Comparison of ENCODE assay signal across 34 cellular contexts in the genomic region with DNA sequence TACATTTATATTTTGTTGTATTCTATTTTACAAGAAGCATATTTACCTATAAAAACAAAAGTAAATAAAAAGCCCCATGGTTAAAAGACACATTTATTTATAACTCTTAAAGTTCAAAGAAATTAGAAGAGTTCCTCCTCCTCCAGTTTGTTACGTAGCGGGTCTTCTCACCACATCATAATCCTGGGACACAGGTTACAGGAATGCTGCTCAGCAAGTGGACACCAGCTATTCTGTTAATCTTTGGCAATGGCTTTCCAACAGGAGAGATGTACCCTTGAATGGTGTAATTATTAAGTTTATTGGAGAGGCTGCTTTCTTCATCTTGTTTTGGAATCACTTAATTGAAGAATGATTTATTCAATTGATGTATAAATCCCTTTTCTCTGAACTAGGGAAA.
"Had no signal": no experiment of that assay in that cellular context is flagged by ENCODE, and none has a peak within 500 bp of the region (broad histone marks: within the 10 kb centered on the region; RNA-seq: fewer than 3 reads in every experiment).

No MANE protein-coding gene starts in this region.

- H3K27ac ChIP-seq: body of pancreas, brain microvascular endothelial cell, breast epithelium, VCaP had no signal

- H3K4me1 ChIP-seq: breast epithelium had no signal

- H3K4me1 Mint-ChIP-seq: activated CD4-positive, alpha-beta T cell treated with anti-CD3 and anti-CD28 coated beads, Interleukin-2, amount 10 ng/mL, durations not matched to agents 24 days and 14 days; activated naive CD4-positive, alpha-beta T cell treated with anti-CD3 and anti-CD28 coated beads, Interleukin-2, amount 50 U/mL, for 24 hours; activated naive CD8-positive, alpha-beta T cell treated with anti-CD3 and anti-CD28 coated beads, Interleukin-2, amount 10 ng/mL, durations not matched to agents 7 days and 5 days; activated naive CD8-positive, alpha-beta T cell treated with anti-CD3 and anti-CD28 coated beads, Interleukin-2, amount 50 U/mL, for 24 hours had no signal

- DNase-seq: activated B cell treated with CpG ODN at 0.5 μM for 24 hours; activated CD4-positive, alpha-beta memory T cell treated with anti-CD3 and anti-CD28 coated beads for 36 hours; activated CD4-positive, alpha-beta T cell treated with anti-CD3 and anti-CD28 coated beads for 4 hours; activated CD4-positive, alpha-beta T cell treated with anti-CD3 and anti-CD28 coated beads, Interleukin-2, amount 10 ng/mL, durations not matched to agents 24 days and 14 days; activated CD4-positive, alpha-beta T cell treated with anti-CD3 and anti-CD28 coated beads, Interleukin-2, amount 50 U/mL, for 1 hour; activated CD4-positive, alpha-beta T cell treated with anti-CD3 and anti-CD28 coated beads, Interleukin-2, amount 50 U/mL, for 4 hours; activated CD4-positive, CD25-positive, alpha-beta regulatory T cell treated with anti-CD3 and anti-CD28 coated beads, Interleukin-2, amount 50 U/mL, for 72 hours; activated CD8-positive, alpha-beta memory T cell treated with anti-CD3 and anti-CD28 coated beads, Interleukin-2, amount 50 U/mL, for 4 hours; activated CD8-positive, alpha-beta T cell treated with anti-CD3 and anti-CD28 coated beads for 36 hours; activated effector memory CD4-positive, alpha-beta T cell treated with Interleukin-2 at 50 U/mL for 16 hours; activated gamma-delta T cell; activated naive CD4-positive, alpha-beta T cell treated with anti-CD3 and anti-CD28 coated beads, Interleukin-2, amount 10 ng/mL, durations not matched to agents 7 days and 5 days; activated naive CD4-positive, alpha-beta T cell treated with Interleukin-2 at 50 U/mL for 16 hours; activated naive CD8-positive, alpha-beta T cell treated with anti-CD3 and anti-CD28 coated beads, Interleukin-2, amount 10 ng/mL, durations not matched to agents 7 days and 5 days; activated naive CD8-positive, alpha-beta T cell treated with anti-CD3 and anti-CD28 coated beads, Interleukin-2, amount 50 U/mL, for 24 hours; activated T-cell treated with anti-CD3 and anti-CD28 coated beads for 4 hours; activated T-cell treated with anti-CD3 and anti-CD28 coated beads, Interleukin-2, amount 50 U/mL, for 24 hours; activated T-cell treated with anti-CD3 and anti-CD28 coated beads, Interleukin-2, amount 50 U/mL, for 48 hours; amygdala; aorta; body of pancreas; brain microvascular endothelial cell; central memory CD4-positive, alpha-beta T cell; SW 1271; T-helper 1 cell; T-helper 2 cell; T-helper 9 cell had no signal

- H3K36me3 Mint-ChIP-seq: activated naive CD4-positive, alpha-beta T cell treated with anti-CD3 and anti-CD28 coated beads, Interleukin-2, amount 10 ng/mL, durations not matched to agents 7 days and 5 days; activated naive CD4-positive, alpha-beta T cell treated with anti-CD3 and anti-CD28 coated beads, Interleukin-2, amount 50 U/mL, for 24 hours; activated naive CD8-positive, alpha-beta T cell; activated naive CD8-positive, alpha-beta T cell treated with anti-CD3 and anti-CD28 coated beads, Interleukin-2, amount 10 ng/mL, durations not matched to agents 7 days and 5 days had no signal

- H3K27me3 ChIP-seq: body of pancreas, breast epithelium had no signal

- ATAC-seq: activated CD8-positive, alpha-beta T cell treated with anti-CD3 and anti-CD28 coated beads for 36 hours; activated naive CD8-positive, alpha-beta T cell treated with anti-CD3 and anti-CD28 coated beads, Interleukin-2, amount 50 U/mL, for 24 hours; body of pancreas had no signal

- H3K4me3 Mint-ChIP-seq: activated B cell treated with CpG ODN at 0.5 μM for 24 hours; activated CD4-positive, alpha-beta memory T cell treated with anti-CD3 and anti-CD28 coated beads for 36 hours; activated CD4-positive, alpha-beta T cell treated with anti-CD3 and anti-CD28 coated beads, Interleukin-2, amount 10 ng/mL, durations not matched to agents 24 days and 14 days; activated CD8-positive, alpha-beta T cell treated with anti-CD3 and anti-CD28 coated beads for 36 hours; activated naive CD4-positive, alpha-beta T cell treated with anti-CD3 and anti-CD28 coated beads, Interleukin-2, amount 10 ng/mL, durations not matched to agents 7 days and 5 days; activated naive CD4-positive, alpha-beta T cell treated with anti-CD3 and anti-CD28 coated beads, Interleukin-2, amount 50 U/mL, for 24 hours; activated naive CD8-positive, alpha-beta T cell; activated naive CD8-positive, alpha-beta T cell treated with anti-CD3 and anti-CD28 coated beads, Interleukin-2, amount 10 ng/mL, durations not matched to agents 7 days and 5 days; activated naive CD8-positive, alpha-beta T cell treated with anti-CD3 and anti-CD28 coated beads, Interleukin-2, amount 50 U/mL, for 24 hours; activated T-cell treated with anti-CD3 and anti-CD28 coated beads, Interleukin-2, amount 50 U/mL, for 24 hours; T-helper 1 cell treated with Interleukin-12 subunit alpha and Interleukin-12 subunit beta and Interleukin-4 antibody, amounts not matched to agents 30 μg/mL and 1 μg/mL, for 36 hours; T-helper 2 cell treated with Interferon-gamma antibody and Interleukin-4, amounts not matched to agents 5 μg/mL and 100 μg/mL, for 36 hours had no signal

- H3K36me3 ChIP-seq: brain microvascular endothelial cell, breast epithelium had no signal

- H3K4me3 ChIP-seq: body of pancreas, breast epithelium had no signal

- H3K27ac Mint-ChIP-seq: activated B cell treated with CpG ODN at 0.5 μM for 24 hours; activated CD4-positive, alpha-beta memory T cell treated with anti-CD3 and anti-CD28 coated beads for 36 hours; activated CD4-positive, alpha-beta T cell treated with anti-CD3 and anti-CD28 coated beads, Interleukin-2, amount 10 ng/mL, durations not matched to agents 24 days and 14 days; activated CD8-positive, alpha-beta T cell treated with anti-CD3 and anti-CD28 coated beads for 36 hours; activated naive CD4-positive, alpha-beta T cell treated with anti-CD3 and anti-CD28 coated beads, Interleukin-2, amount 10 ng/mL, durations not matched to agents 7 days and 5 days; activated naive CD4-positive, alpha-beta T cell treated with anti-CD3 and anti-CD28 coated beads, Interleukin-2, amount 50 U/mL, for 24 hours; activated naive CD8-positive, alpha-beta T cell; activated naive CD8-positive, alpha-beta T cell treated with anti-CD3 and anti-CD28 coated beads, Interleukin-2, amount 10 ng/mL, durations not matched to agents 7 days and 5 days; activated naive CD8-positive, alpha-beta T cell treated with anti-CD3 and anti-CD28 coated beads, Interleukin-2, amount 50 U/mL, for 24 hours; activated T-cell treated with anti-CD3 and anti-CD28 coated beads, Interleukin-2, amount 50 U/mL, for 24 hours; activated T-helper 2 cell treated with anti-CD3 and anti-CD28 coated beads, Interferon-gamma antibody, Interleukin-2, Interleukin-4, amounts not matched to agents 10 μg/mL and 5 μg/mL and 100 μg/mL, durations not matched to agents 14 hours and 24 hours and 36 hours; T-helper 1 cell treated with Interleukin-12 subunit alpha and Interleukin-12 subunit beta and Interleukin-4 antibody, amounts not matched to agents 30 μg/mL and 1 μg/mL, for 36 hours; T-helper 2 cell treated with Interferon-gamma antibody and Interleukin-4, amounts not matched to agents 5 μg/mL and 100 μg/mL, for 36 hours had no signal

- H3K9me3 ChIP-seq: body of pancreas, breast epithelium had no signal

- H3K9me3 Mint-ChIP-seq: activated B cell treated with CpG ODN at 0.5 μM for 24 hours; activated CD8-positive, alpha-beta T cell treated with anti-CD3 and anti-CD28 coated beads for 36 hours; activated naive CD4-positive, alpha-beta T cell treated with anti-CD3 and anti-CD28 coated beads, Interleukin-2, amount 50 U/mL, for 24 hours had no signal
